9 cellular contexts compared by ENCODE assay signal in genomic region chr16:75244225-75244792, GRCh38. TPM values are rescaled to one million over a fixed set of nuclear protein-coding genes. Genes with fewer than 3 reads are reported as not detected.
DNase-seq lines count a peak whose midpoint lies in the region; ATAC-seq, FAIRE-seq and TF ChIP-seq lines count a peak whose summit lies in the region.
"Had no signal": no experiment of that assay in that cellular context is flagged by ENCODE, and none has a peak within 500 bp of the region (broad histone marks: within the 10 kb centered on the region; RNA-seq: fewer than 3 reads in every experiment).

No MANE protein-coding gene starts in this region.

- H3K9me3 Mint-ChIP-seq in brain = no peaks in the 10 kb centered on the region
- H3K9me3 Mint-ChIP-seq in CD14-positive monocyte = peaks cover 0 to 6% (median 2%) of the 10 kb centered on the region in 7 donors

- BruUV-seq in HepG2 (replicated peaks; lab: Mats Ljungman, UMichigan) = no TSS peak

- H3K27me3 ChIP-seq in HUES6 (ENCODE audit: control insufficient read depth, insufficient read depth, low read length) (no peaks in the 10 kb centered on the region), HepG2 (ENCODE audit: control insufficient read depth in 1 of 2, insufficient read depth in 2 of 2, low read length in 2 of 2) (no peaks in the 10 kb centered on the region), transverse colon (no peaks in the 10 kb centered on the region)

- no peak overlapping the region for H2AFZ ChIP-seq in HepG2 (ENCODE audit: low read length)

- H3K9ac ChIP-seq in HUES6 (ENCODE audit: low read length) (peak overlapping the region; percentile 82), HepG2 (ENCODE audit: insufficient read depth, low read depth, low read length) (peak overlapping the region; percentile 99)

- H3K4me1 ChIP-seq in HUES6 (ENCODE audit: control insufficient read depth, insufficient read depth, low read length) = peaks cover 72% of the 10 kb centered on the region
- peaks cover 86% of the 10 kb centered on the region for H3K4me1 ChIP-seq in HepG2 (ENCODE audit: insufficient read depth, low read length)
- peaks cover 55 to 62% (median 60%) of the 10 kb centered on the region in 4 donors for H3K4me1 ChIP-seq in transverse colon

- FAIRE-seq in HepG2 (lab: Jason Lieb, UNC) = no peak

- peak; percentile 29; the same call in 1 of the 2 replicates for TF ChIP-seq RAD21 in HepG2 (CRISPR knock-in tag; IDR thresholded peaks at IDR 0.05)

- no peaks in the 10 kb centered on the region for H3K9me3 ChIP-seq in HUES6 (ENCODE audit: control insufficient read depth, insufficient read depth, low read depth, low read length)
- H3K9me3 ChIP-seq in HepG2 (ENCODE audit: low read length) = no peaks in the 10 kb centered on the region
- no peaks in the 10 kb centered on the region for H3K9me3 ChIP-seq in transverse colon

- 94% methylated on average over 3 of the region's 7 CpGs for WGBS in HepG2 (ENCODE audit: low lambda C conversion rate)
- 50 to 56% methylated on average over 2 to 7 of the region's 7 CpGs for WGBS in transverse colon (ENCODE audit: low coverage in 1 of 2), 2 donors

- TF ChIP-seq POLR2A in HepG2 (IDR thresholded peaks at IDR 0.05; ENCODE audit: insufficient read depth in 1 of 2, low read depth in 2 of 2, low read length in 2 of 2) (no peak), transverse colon (IDR thresholded peaks at IDR 0.05) (no peak)

- peaks cover 84% of the 10 kb centered on the region for H3K79me2 ChIP-seq in HepG2 (ENCODE audit: insufficient read depth, low read length)

- H3K36me3 ChIP-seq in HUES6 (ENCODE audit: control insufficient read depth, insufficient read depth, low read length) (peaks cover 68% of the 10 kb centered on the region), HepG2 (replicated peaks in 1 of 2; ENCODE audit: control insufficient read depth in 1 of 2, insufficient read depth in 2 of 2, low read length in 2 of 2) (peaks cover 24 to 32% of the 10 kb centered on the region in 2 experiments), transverse colon (peaks cover 0 to 8% (median 0%) of the 10 kb centered on the region in 4 donors)

- DNase-seq in HepG2 (ENCODE audit: low spot score) = no peak
- DNase-seq in transverse colon = peak; percentile 63
- no peak for DNase-seq in CD14-positive monocyte (ENCODE audit: low spot score)
- DNase-seq in HPDE6-E6E7 (ENCODE audit: extremely low spot score) = no peak

- in situ Hi-C loops in HepG2 (cut with HindIII; ENCODE audit: extremely low pct_ligation_motif_present, low pct_unique_long_range_greater_than_20kb) = no loop called here
- in situ Hi-C loops in transverse colon (cut with MboI; ENCODE audit: low pct_ligation_motif_present in 1 of 4, low pct_unique_long_range_greater_than_20kb in 1 of 4, low sequenced_read_pairs in 3 of 4) = loop anchor here in 1 of 4 donors (10.0 kb wide), 1 partner anchor 140 kb away; no protein-coding TSS in a partner anchor

- intact Hi-C loops in HepG2 (cut with micrococcal nuclease; ENCODE audit: unreplicated experiment) = loop anchor here (2.0 kb wide), 1 partner anchor 20 kb away; no protein-coding TSS in a partner anchor
- intact Hi-C loops in transverse colon (cut with DNase I; ENCODE audit: low total_unique reads) = no loop called here
- intact Hi-C loops in CD14-positive monocyte (cut with micrococcal nuclease) = no loop called here

- no peak overlapping the region; the same call in 1 of the 2 replicates for H3K4me3 ChIP-seq in HUES6 (ENCODE audit: low read depth, low read length)
- peak overlapping the region in 2 of 3 experiments; percentile 25 to 55; a peak in 3 of 6 replicates for H3K4me3 ChIP-seq in HepG2 (replicated peaks in 1 of 3; ENCODE audit: insufficient read depth in 1 of 3, low read depth in 2 of 3, low read length in 3 of 3)
- no peak overlapping the region for H3K4me3 ChIP-seq in transverse colon

- H3K4me1 Mint-ChIP-seq in brain (peaks cover 72% of the 10 kb centered on the region), CD14-positive monocyte (peaks cover 11% of the 10 kb centered on the region)

- TF ChIP-seq CTCF in brain (conservative IDR thresholded peaks at IDR 0.05) (no peak), HepG2 (CRISPR knock-in tag; IDR thresholded peaks at IDR 0.05) (0 out of 2 replicates have a peak, but pooled peaks have one; percentile 28), transverse colon (IDR thresholded peaks at IDR 0.05) (no peak), CD14-positive monocyte (IDR thresholded peaks at IDR 0.05) (no peak)

- peak; percentile 7 for ATAC-seq in HepG2
- ATAC-seq in HG02642 (IDR thresholded peaks at IDR 0.05; ENCODE audit: poor library complexity, unreplicated experiment) = no peak
- no peak for ATAC-seq in HG03045 (IDR thresholded peaks at IDR 0.05; ENCODE audit: unreplicated experiment)

- H3K27me3 Mint-ChIP-seq in brain = peaks cover 6% of the 10 kb centered on the region
- H3K27me3 Mint-ChIP-seq in CD14-positive monocyte (ENCODE audit: low read depth in 3 of 3) = peaks cover 74 to 97% (median 78%) of the 10 kb centered on the region in 3 donors

- H3K36me3 Mint-ChIP-seq in brain (peaks cover 34% of the 10 kb centered on the region), CD14-positive monocyte (no peaks in the 10 kb centered on the region)

- POLR2A ChIA-PET in HepG2 (lab: Yijun Ruan, JAX) = interaction anchor here (1.0 to 14.7 kb wide), 18 partner anchors 8 to 220 kb away, joined by 3 to 312 read pairs (median 6); partner anchors contain the start of genes CFDP1 and TMEM170A

- peak overlapping the region; percentile 84 for H3K4me2 ChIP-seq in HepG2 (ENCODE audit: low read depth, low read length)

- CTCF ChIA-PET in HepG2 (lab: Yijun Ruan, JAX; ENCODE audit: low intra/inter-chr PET ratio, low total read pairs) = no interaction called here

- H3K27ac ChIP-seq in HUES6 (ENCODE audit: low read depth, low read length) = peak overlapping the region; percentile 95
- peak overlapping the region; percentile 97 for H3K27ac ChIP-seq in HepG2 (ENCODE audit: extremely low read length, insufficient read depth, low read length)
- peak overlapping the region; percentile 94 to 97 (median 96) for H3K27ac ChIP-seq in transverse colon

- TF ChIP-seq EP300 in HepG2 (IDR thresholded peaks at IDR 0.05; ENCODE audit: low read depth in 2 of 2, low read length in 2 of 2) (no peak), HepG2 (CRISPR knock-in tag; IDR thresholded peaks at IDR 0.05; ENCODE audit: borderline replicate concordance) (no peak), transverse colon (IDR thresholded peaks at IDR 0.05; ENCODE audit: low read depth) (no peak)

- H3K4me3 Mint-ChIP-seq in brain (peak overlapping the region in 4 of 5 experiments; percentile 23 to 72 (median 30)), CD14-positive monocyte (peak overlapping the region in 1 of 2 donors; percentile 67)

- peaks cover 10% of the 10 kb centered on the region; the same call in 1 of the 2 replicates for H4K20me1 ChIP-seq in HepG2 (ENCODE audit: insufficient read depth, low read length)

- H3K27ac Mint-ChIP-seq in brain = peak overlapping the region; percentile 59 to 95 (median 94)
- H3K27ac Mint-ChIP-seq in CD14-positive monocyte = peak overlapping the region in 2 of 7 donors; percentile 54 to 56

RNA-seq across cellular contexts. Expression of gene BCAR1, which starts 7.1 kb away (rescaled TPM):
- 76.8 TPM for polyA plus RNA-seq in brain (ENCODE audit: insufficient read depth, low read depth, low replicate concordance)
- total RNA-seq in HepG2 (2016; rRNA removed; fragmentation: Illumina TruSeq; extraction: Trizol) = 35.9 and 48.1 TPM in 2 replicates
- 13.1 and 14.5 TPM in 2 replicates for total RNA-seq in HepG2 (2016; cell fraction: cytosol; rRNA removed; fragmentation: Illumina TruSeq; extraction: Trizol; ENCODE audit: low read depth)
- 33.1 and 51.1 TPM in 2 replicates for total RNA-seq in HepG2 (2016; cell fraction: insoluble cytoplasmic fraction; rRNA removed; fragmentation: Illumina TruSeq; extraction: Trizol)
- total RNA-seq in HepG2 (2016; cell fraction: membrane; rRNA removed; fragmentation: Illumina TruSeq; extraction: Trizol) = 38.7 and 43.1 TPM in 2 replicates
- 38.1 and 45.0 TPM in 2 replicates for total RNA-seq in HepG2 (2016; cell fraction: nucleus; rRNA removed; fragmentation: Illumina TruSeq; extraction: Trizol)
- polyA plus RNA-seq in HepG2 (2011; rRNA removed) = 51.7 and 57.8 TPM in 2 replicates
- 31.6 and 53.3 TPM in 2 replicates for polyA plus RNA-seq in HepG2 (2011; cell fraction: cytosol; rRNA removed)
- 202 and 242 TPM in 2 replicates for polyA plus RNA-seq in HepG2 (2011; cell fraction: nucleus; rRNA removed)
- polyA plus RNA-seq in HepG2 (2012) = 39.6 and 65.3 TPM in 2 replicates
- polyA plus RNA-seq in HepG2 (2016; cell fraction: cytosol; fragmentation: Illumina TruSeq; extraction: Trizol; ENCODE audit: low read depth) = 13.2 and 13.9 TPM in 2 replicates
- 47.9 and 56.1 TPM in 2 replicates for polyA plus RNA-seq in HepG2 (2016; cell fraction: insoluble cytoplasmic fraction; fragmentation: Illumina TruSeq; extraction: Trizol; ENCODE audit: low read depth)
- polyA plus RNA-seq in HepG2 (2016; cell fraction: membrane; fragmentation: Illumina TruSeq; extraction: Trizol; ENCODE audit: low read depth) = 24.5 and 27.8 TPM in 2 replicates
- 68.9 and 74.0 TPM in 2 replicates for polyA plus RNA-seq in HepG2 (2016; cell fraction: nucleus; fragmentation: Illumina TruSeq; extraction: Trizol; ENCODE audit: insufficient read depth, low read depth)
- polyA minus RNA-seq in HepG2 (2011; rRNA and poly(A)+ RNA removed; ENCODE audit: low replicate concordance) = 35.0 and 120 TPM in 2 replicates
- 32.5 and 33.4 TPM in 2 replicates for polyA minus RNA-seq in HepG2 (2011; cell fraction: cytosol; rRNA and poly(A)+ RNA removed)
- polyA minus RNA-seq in HepG2 (2011; cell fraction: nucleus; rRNA and poly(A)+ RNA removed) = 77.6 and 107 TPM in 2 replicates
- total RNA-seq in transverse colon = 100 to 1,000 TPM; 125 to 201 (median 154) TPM
- not detected for polyA plus RNA-seq in CD14-positive monocyte

RNA-seq across cellular contexts. Expression of gene CTRB1, which starts 25.5 kb away (rescaled TPM):
- not detected for polyA plus RNA-seq in brain (ENCODE audit: insufficient read depth, low read depth, low replicate concordance)
- not detected in 2 replicates for total RNA-seq in HepG2 (2016; rRNA removed; fragmentation: Illumina TruSeq; extraction: Trizol)
- not detected in 2 replicates for total RNA-seq in HepG2 (2016; cell fraction: cytosol; rRNA removed; fragmentation: Illumina TruSeq; extraction: Trizol; ENCODE audit: low read depth)
- total RNA-seq in HepG2 (2016; cell fraction: insoluble cytoplasmic fraction; rRNA removed; fragmentation: Illumina TruSeq; extraction: Trizol) = not detected in 2 replicates
- total RNA-seq in HepG2 (2016; cell fraction: membrane; rRNA removed; fragmentation: Illumina TruSeq; extraction: Trizol) = not detected in 2 replicates
- not detected in 2 replicates for total RNA-seq in HepG2 (2016; cell fraction: nucleus; rRNA removed; fragmentation: Illumina TruSeq; extraction: Trizol)
- 0.55 TPM in 1 of 2 replicates, not detected in the other for polyA plus RNA-seq in HepG2 (2011; rRNA removed)
- polyA plus RNA-seq in HepG2 (2011; cell fraction: cytosol; rRNA removed) = 0.13 and 0.14 TPM in 2 replicates
- 0.47 TPM in 1 of 2 replicates, not detected in the other for polyA plus RNA-seq in HepG2 (2011; cell fraction: nucleus; rRNA removed)
- polyA plus RNA-seq in HepG2 (2012) = not detected in 2 replicates
- polyA plus RNA-seq in HepG2 (2016; cell fraction: cytosol; fragmentation: Illumina TruSeq; extraction: Trizol; ENCODE audit: low read depth) = not detected in 2 replicates
- polyA plus RNA-seq in HepG2 (2016; cell fraction: insoluble cytoplasmic fraction; fragmentation: Illumina TruSeq; extraction: Trizol; ENCODE audit: low read depth) = not detected in 2 replicates
- polyA plus RNA-seq in HepG2 (2016; cell fraction: membrane; fragmentation: Illumina TruSeq; extraction: Trizol; ENCODE audit: low read depth) = not detected in 2 replicates
- not detected in 2 replicates for polyA plus RNA-seq in HepG2 (2016; cell fraction: nucleus; fragmentation: Illumina TruSeq; extraction: Trizol; ENCODE audit: insufficient read depth, low read depth)
- not detected in 2 replicates for polyA minus RNA-seq in HepG2 (2011; rRNA and poly(A)+ RNA removed; ENCODE audit: low replicate concordance)
- not detected in 2 replicates for polyA minus RNA-seq in HepG2 (2011; cell fraction: cytosol; rRNA and poly(A)+ RNA removed)
- not detected in 2 replicates for polyA minus RNA-seq in HepG2 (2011; cell fraction: nucleus; rRNA and poly(A)+ RNA removed)
- total RNA-seq in transverse colon = not detected
- not detected for polyA plus RNA-seq in CD14-positive monocyte
- total RNA-seq: dermis microvascular lymphatic vessel endothelial cell had no signal

RNA-seq across cellular contexts. Expression of gene CTRB2, which starts 37.3 kb away (rescaled TPM):
- polyA plus RNA-seq in brain (ENCODE audit: insufficient read depth, low read depth, low replicate concordance) (not detected), HepG2 (2011; rRNA removed) (0.13 and 0.39 TPM in 2 replicates), CD14-positive monocyte (not detected)
- total RNA-seq in HepG2 (2016; rRNA removed; fragmentation: Illumina TruSeq; extraction: Trizol) (not detected in 2 replicates), transverse colon (not detected)
- total RNA-seq in HepG2 (2016; cell fraction: cytosol; rRNA removed; fragmentation: Illumina TruSeq; extraction: Trizol; ENCODE audit: low read depth) = not detected in 2 replicates
- not detected in 2 replicates for total RNA-seq in HepG2 (2016; cell fraction: insoluble cytoplasmic fraction; rRNA removed; fragmentation: Illumina TruSeq; extraction: Trizol)
- not detected in 2 replicates for total RNA-seq in HepG2 (2016; cell fraction: membrane; rRNA removed; fragmentation: Illumina TruSeq; extraction: Trizol)
- total RNA-seq in HepG2 (2016; cell fraction: nucleus; rRNA removed; fragmentation: Illumina TruSeq; extraction: Trizol) = not detected in 2 replicates
- polyA plus RNA-seq in HepG2 (2011; cell fraction: cytosol; rRNA removed) = 0.13 TPM in 1 of 2 replicates, not detected in the other
- polyA plus RNA-seq in HepG2 (2011; cell fraction: nucleus; rRNA removed) = 0.53 TPM in 1 of 2 replicates, not detected in the other
- polyA plus RNA-seq in HepG2 (2012) = 0.78 and 0.89 TPM in 2 replicates
- polyA plus RNA-seq in HepG2 (2016; cell fraction: cytosol; fragmentation: Illumina TruSeq; extraction: Trizol; ENCODE audit: low read depth) = 0.40 TPM in 1 of 2 replicates, not detected in the other
- polyA plus RNA-seq in HepG2 (2016; cell fraction: insoluble cytoplasmic fraction; fragmentation: Illumina TruSeq; extraction: Trizol; ENCODE audit: low read depth) = not detected in 2 replicates
- 0.37 TPM in 1 of 2 replicates, not detected in the other for polyA plus RNA-seq in HepG2 (2016; cell fraction: membrane; fragmentation: Illumina TruSeq; extraction: Trizol; ENCODE audit: low read depth)
- not detected in 2 replicates for polyA plus RNA-seq in HepG2 (2016; cell fraction: nucleus; fragmentation: Illumina TruSeq; extraction: Trizol; ENCODE audit: insufficient read depth, low read depth)
- polyA minus RNA-seq in HepG2 (2011; rRNA and poly(A)+ RNA removed; ENCODE audit: low replicate concordance) = not detected in 2 replicates
- polyA minus RNA-seq in HepG2 (2011; cell fraction: cytosol; rRNA and poly(A)+ RNA removed) = not detected in 2 replicates
- not detected in 2 replicates for polyA minus RNA-seq in HepG2 (2011; cell fraction: nucleus; rRNA and poly(A)+ RNA removed)
- total RNA-seq: dermis microvascular lymphatic vessel endothelial cell had no signal

Comparison
In these comparisons a context has a peak if more than half of its experiments do, and no peak if none do; other contexts are left out.
1. H3K4me3 ChIP-seq: peak in HepG2 (2 of 3); none in HUES6 (single experiment) and transverse colon (0 of 4).
2. RNA of gene BCAR1, which starts 7.1 kb away (polyA plus RNA-seq): 76.8 TPM in brain (single experiment) and 13.2 to 242 TPM in HepG2; not detected in CD14-positive monocyte; every median in the first group is over 10 times any median in the second.
3. Peak in every context shown above with its lines, with median percentiles within 50 percentile points of each other: H3K27ac ChIP-seq.